In genomic region chr12:105031061-105031807, GRCh38 we compare ENCODE assay signal across 10 cellular contexts. TPM values are rescaled to one million over a fixed set of nuclear protein-coding genes. Genes with fewer than 3 reads are reported as not detected.
DNase-seq lines count a peak whose midpoint lies in the region; ATAC-seq and TF ChIP-seq lines count a peak whose summit lies in the region.
"Had no signal": no experiment of that assay in that cellular context is flagged by ENCODE, and none has a peak within 500 bp of the region (broad histone marks: within the 10 kb centered on the region; RNA-seq: fewer than 3 reads in every experiment).

No MANE protein-coding gene starts in this region.

- H3K79me2 ChIP-seq in Loucy (ENCODE audit: insufficient read depth, low read length): no peaks in the 10 kb centered on the region

- H3K9ac ChIP-seq in Loucy (ENCODE audit: low read depth, low read length, poor library complexity, severe bottlenecking): no peak overlapping the region

- no peaks in the 10 kb centered on the region; the same call in 1 of the 2 replicates for H3F3A ChIP-seq in Loucy (ENCODE audit: low read depth)

- no peaks in the 10 kb centered on the region for H3K9me3 ChIP-seq in Loucy (ENCODE audit: insufficient read depth, low read depth, low read length)
- H3K9me3 ChIP-seq: thoracic aorta had no signal

- H2AFZ ChIP-seq in Loucy (ENCODE audit: low read length): peak overlapping the region; percentile 74

- intact Hi-C loops in left colon (cut with DNase I, micrococcal nuclease): no loop called here

- H3K36me3 ChIP-seq in Loucy (ENCODE audit: insufficient read depth, low read length): no peaks in the 10 kb centered on the region
- H3K36me3 ChIP-seq: thoracic aorta had no signal

- peaks cover 32% of the 10 kb centered on the region for H3K4me1 ChIP-seq in Loucy (ENCODE audit: insufficient read depth, low read length, poor library complexity, severe bottlenecking)

- H4K20me1 ChIP-seq in Loucy (ENCODE audit: insufficient read depth, low read length, poor library complexity, severe bottlenecking): no peaks in the 10 kb centered on the region

- no peak for DNase-seq in activated CD4-positive, CD25-positive, alpha-beta regulatory T cell (lab: John Stamatoyannopoulos, UW)
- DNase-seq in left colon (no peak), GOT3 (lab: John Stamatoyannopoulos, UW) (no peak), dedifferentiated amniotic fluid mesenchymal stem cell (ENCODE audit: extremely low spot score) (no peak)
- no peak for DNase-seq in NK-92 treated with Interleukin-12 subunit alpha and Interleukin-12 subunit beta, amount 100 ng/mL, for 24 hours (lab: John Stamatoyannopoulos, UW)

- peak overlapping the region; percentile 14 for H3K4me3 ChIP-seq in Loucy (ENCODE audit: low read length, poor library complexity, severe bottlenecking)
- H3K4me3 ChIP-seq: thoracic aorta had no signal

- H3K27me3 ChIP-seq in Loucy (ENCODE audit: insufficient read depth, low read length, poor library complexity, severe bottlenecking): no peaks in the 10 kb centered on the region

- H3K4me2 ChIP-seq in Loucy (ENCODE audit: low read depth, low read length, poor library complexity, severe bottlenecking): peak overlapping the region; percentile 43

- no peak for TF ChIP-seq CTCF in Loucy (conservative IDR thresholded peaks at IDR 0.05; ENCODE audit: low read length)

- peak; percentile 39 to 78 for ATAC-seq in activated CD4-positive, CD25-positive, alpha-beta regulatory T cell treated with anti-CD3 and anti-CD28 coated beads, Interleukin-2, amount 50 U/mL, for 24 hours
- ATAC-seq in GM21723 (IDR thresholded peaks at IDR 0.05; ENCODE audit: unreplicated experiment) (peak; percentile 88), left colon (peak; percentile 27)
- ATAC-seq: esophagus mucosa had no signal

- H3K9me2 ChIP-seq in Loucy (replicated peaks; ENCODE audit: low read depth, low read length): no peaks in the 10 kb centered on the region

RNA-seq across cellular contexts. Expression of gene NOPCHAP1, which starts 45.1 kb away (rescaled TPM):
- total RNA-seq in left colon: 10 to 100 TPM; 14.8 to 15.0 TPM

RNA-seq across cellular contexts. Expression of gene ALDH1L2, which starts 53.0 kb away (rescaled TPM):
- total RNA-seq in left colon: 1 to 10 TPM; 1.2 to 3.1 TPM

Comparison
In these comparisons a context has a peak if more than half of its experiments do, and no peak if none do; other contexts are left out.
1. ATAC-seq: peak in every context shown above with its lines; median percentile 88 in GM21723; 58 in activated CD4-positive, CD25-positive, alpha-beta regulatory T cell treated with anti-CD3 and anti-CD28 coated beads, Interleukin-2, amount 50 U/mL, for 24 hours; 27 in left colon.